ENCODE assay signal across 18 cellular contexts in genomic region chr2:172403402-172403801, GRCh38. TPM values are rescaled to one million over a fixed set of nuclear protein-coding genes. Genes with fewer than 3 reads are reported as not detected.
A peak's percentile ranks its signal among the peaks of the same experiment; 100 is the strongest.
DNase-seq lines count a peak whose midpoint lies in the region; ATAC-seq and TF ChIP-seq lines count a peak whose summit lies in the region.
"Had no signal": no experiment of that assay in that cellular context is flagged by ENCODE, and none has a peak within 500 bp of the region (broad histone marks: within the 10 kb centered on the region; RNA-seq: fewer than 3 reads in every experiment).

No MANE protein-coding gene starts in this region.

- DNase-seq in Daoy (ENCODE audit: low read depth): peak; percentile 23
- peak; percentile 11 for DNase-seq in HPDE6-E6E7 (ENCODE audit: extremely low spot score)
- DNase-seq in psoas muscle: no peak
- DNase-seq in activated naive CD4-positive, alpha-beta T cell treated with anti-CD3 and anti-CD28 coated beads, Interleukin-2, amount 50 U/mL, for 16 hours: no peak
- DNase-seq in AG08396 (ENCODE audit: low spot score): no peak
- DNase-seq in NCI-H2171 treated with DMSO at 0.1 percent for 48 hours (lab: John Stamatoyannopoulos, UW): no peak
- DNase-seq: C1 segment of cervical spinal cord; CD8-positive, alpha-beta memory T cell; DMS53; NCI-H1092 treated with DMSO at 0.1 percent for 48 hours; NCI-H146; NCI-H2029 treated with DMSO at 0.1 percent for 48 hours; NCI-H446 treated with DMSO at 0.1 percent for 48 hours; NCI-H748 treated with DMSO at 0.1 percent for 48 hours; NK-92 treated with Interleukin-12 subunit alpha and Interleukin-12 subunit beta, amount 100 ng/mL, for 24 hours; Peyer's patch; SHP77 had no signal

- H3K27me3 ChIP-seq in psoas muscle (ENCODE audit: insufficient read depth in 3 of 3, low read length in 2 of 3): no peaks in the 10 kb centered on the region
- H3K27me3 ChIP-seq: Peyer's patch had no signal

- peaks cover 7% of the 10 kb centered on the region for H3K4me1 ChIP-seq in psoas muscle
- H3K4me1 ChIP-seq: Peyer's patch had no signal

- no peak for TF ChIP-seq CTCF in psoas muscle (IDR thresholded peaks at IDR 0.05)

- H3K36me3 ChIP-seq in psoas muscle (ENCODE audit: insufficient read depth in 1 of 2, low read depth in 1 of 2): no peaks in the 10 kb centered on the region
- H3K36me3 ChIP-seq: Peyer's patch had no signal

- WGBS in psoas muscle, 3 donors: 88 to 92% (median 88%) methylated on average over 4 of the region's 4 CpGs

- peak overlapping the region; percentile 28 for H3K27ac ChIP-seq in psoas muscle

- ATAC-seq in esophagus mucosa (peak; percentile 80), psoas muscle (no peak)

- no peak overlapping the region for H3K4me3 ChIP-seq in psoas muscle
- H3K4me3 ChIP-seq: Peyer's patch had no signal

- intact Hi-C loops in psoas muscle (cut with DNase I): no loop called here

- H3K9me3 ChIP-seq in psoas muscle: no peaks in the 10 kb centered on the region
- H3K9me3 ChIP-seq: Peyer's patch had no signal

RNA-seq across cellular contexts. Expression of gene ITGA6, which starts 24.0 kb away (rescaled TPM):
- 27.4 and 42.4 TPM in 2 replicates for total RNA-seq in Daoy (2014; rRNA removed; shearing (Covaris generic))
- 65.2 TPM for total RNA-seq in esophagus mucosa
- 10 to 100 TPM; 25.9 to 46.5 (median 43.8) TPM for total RNA-seq in psoas muscle
- polyA plus RNA-seq in psoas muscle: 10 to 100 TPM; 16.4 to 22.3 (median 20.9) TPM

Comparison
In these comparisons a context has a peak if more than half of its experiments do, and no peak if none do; other contexts are left out.
1. DNase-seq: peak in Daoy (single experiment) and HPDE6-E6E7 (single experiment); none in psoas muscle (0 of 2), activated naive CD4-positive, alpha-beta T cell treated with anti-CD3 and anti-CD28 coated beads, Interleukin-2, amount 50 U/mL, for 16 hours (single experiment), AG08396 (single experiment) and NCI-H2171 treated with DMSO at 0.1 percent for 48 hours (single experiment).